38 cellular contexts compared by ENCODE assay signal in genomic region chr11:90779098-90779497, GRCh38.
"Had no signal": no experiment of that assay in that cellular context is flagged by ENCODE, and none has a peak within 500 bp of the region (broad histone marks: within the 10 kb centered on the region; RNA-seq: fewer than 3 reads in every experiment).

No MANE protein-coding gene starts in this region.

- ATAC-seq: activated naive CD4-positive, alpha-beta T cell treated with anti-CD3 and anti-CD28 coated beads, Interleukin-2, amount 50 U/mL, for 72 hours; activated naive CD8-positive, alpha-beta T cell treated with anti-CD3 and anti-CD28 coated beads, Interleukin-2, amount 50 U/mL, for 24 hours; activated T-cell treated with anti-CD3 and anti-CD28 coated beads, Interleukin-2, amount 50 U/mL, for 4 hours; activated T-cell treated with anti-CD3 and anti-CD28 coated beads, Interleukin-2, amount 50 U/mL, for 72 hours; activated T-helper 17 cell treated with anti-CD3 and anti-CD28 coated beads, Interleukin-2, amount 50 U/mL, for 72 hours; body of pancreas had no signal

- H3K4me1 ChIP-seq: adrenal gland, ascending aorta, body of pancreas, breast epithelium had no signal

- DNase-seq: activated effector memory CD4-positive, alpha-beta T cell treated with anti-CD3 and anti-CD28 coated beads, Interleukin-2, amount 50 U/mL, for 16 hours; activated effector memory CD4-positive, alpha-beta T cell treated with Interleukin-2 at 50 U/mL for 16 hours; activated gamma-delta T cell; activated gamma-delta T cell treated with Interleukin-2 at 50 U/mL for 16 hours; activated naive CD4-positive, alpha-beta T cell; activated naive CD4-positive, alpha-beta T cell treated with anti-CD3 and anti-CD28 coated beads for 36 hours; activated naive CD4-positive, alpha-beta T cell treated with anti-CD3 and anti-CD28 coated beads, Interleukin-2, amount 10 ng/mL, durations not matched to agents 7 days and 5 days; activated naive CD4-positive, alpha-beta T cell treated with anti-CD3 and anti-CD28 coated beads, Interleukin-2, amount 50 U/mL, for 16 hours; activated naive CD4-positive, alpha-beta T cell treated with Interleukin-2 at 50 U/mL for 16 hours; activated naive CD8-positive, alpha-beta T cell treated with anti-CD3 and anti-CD28 coated beads for 36 hours; activated naive CD8-positive, alpha-beta T cell treated with anti-CD3 and anti-CD28 coated beads, Interleukin-2, amount 10 ng/mL, durations not matched to agents 7 days and 5 days; activated naive CD8-positive, alpha-beta T cell treated with anti-CD3 and anti-CD28 coated beads, Interleukin-2, amount 50 U/mL, for 24 hours; activated T-cell treated with anti-CD3 and anti-CD28 coated beads, Interleukin-2, amount 50 U/mL, for 4 hours; activated T-cell treated with anti-CD3 and anti-CD28 coated beads, Interleukin-2, amount 50 U/mL, for 48 hours; activated T-cell treated with anti-CD3 and anti-CD28 coated beads, Interleukin-2, amount 50 U/mL, for 72 hours; adrenal gland; amniotic stem cell; amygdala; anterior cingulate cortex; aorta; body of pancreas; brain microvascular endothelial cell; caudate nucleus; central memory CD4-positive, alpha-beta T cell; cerebellar nuclear complex had no signal

- H3K27ac ChIP-seq: adrenal gland, ascending aorta, body of pancreas, brain microvascular endothelial cell, breast epithelium, cardiac muscle cell had no signal

- H3K4me3 ChIP-seq: adrenal gland, ascending aorta, body of pancreas, breast epithelium, cardiac muscle cell had no signal

- H3K36me3 Mint-ChIP-seq: activated naive CD4-positive, alpha-beta T cell treated with anti-CD3 and anti-CD28 coated beads, Interleukin-2, amount 10 ng/mL, durations not matched to agents 7 days and 5 days; activated naive CD8-positive, alpha-beta T cell; activated naive CD8-positive, alpha-beta T cell treated with anti-CD3 and anti-CD28 coated beads for 36 hours; activated naive CD8-positive, alpha-beta T cell treated with anti-CD3 and anti-CD28 coated beads, Interleukin-2, amount 10 ng/mL, durations not matched to agents 7 days and 5 days; brain had no signal

- H3K27ac Mint-ChIP-seq: activated naive CD4-positive, alpha-beta T cell treated with anti-CD3 and anti-CD28 coated beads for 36 hours; activated naive CD4-positive, alpha-beta T cell treated with anti-CD3 and anti-CD28 coated beads, Interleukin-2, amount 10 ng/mL, durations not matched to agents 7 days and 5 days; activated naive CD4-positive, alpha-beta T cell treated with anti-CD3 and anti-CD28 coated beads, Interleukin-2, amount 50 U/mL, for 24 hours; activated naive CD4-positive, alpha-beta T cell treated with anti-CD3 and anti-CD28 coated beads, Interleukin-2, amount 50 U/mL, for 72 hours; activated naive CD8-positive, alpha-beta T cell; activated naive CD8-positive, alpha-beta T cell treated with anti-CD3 and anti-CD28 coated beads for 36 hours; activated naive CD8-positive, alpha-beta T cell treated with anti-CD3 and anti-CD28 coated beads, Interleukin-2, amount 10 ng/mL, durations not matched to agents 7 days and 5 days; activated naive CD8-positive, alpha-beta T cell treated with anti-CD3 and anti-CD28 coated beads, Interleukin-2, amount 50 U/mL, for 24 hours; activated T-cell treated with anti-CD3 and anti-CD28 coated beads, Interleukin-2, amount 50 U/mL, for 72 hours; activated T-helper 1 cell treated with anti-CD3 and anti-CD28 coated beads, Interleukin-12 subunit alpha, Interleukin-12 subunit beta, Interleukin-2, Interleukin-4 antibody, amounts not matched to agents 30 ng/mL and 10 ng/mL and 1 ng/mL, durations not matched to agents 14 hours and 24 hours and 36 hours; activated T-helper 17 cell treated with anti-CD3 and anti-CD28 coated beads, Interleukin-2, amount 50 U/mL, for 72 hours; activated T-helper 2 cell treated with anti-CD3 and anti-CD28 coated beads, Interferon-gamma antibody, Interleukin-2, Interleukin-4, amounts not matched to agents 10 μg/mL and 5 μg/mL and 100 μg/mL, durations not matched to agents 14 hours and 24 hours and 36 hours; brain had no signal

- H3K4me3 Mint-ChIP-seq: activated naive CD4-positive, alpha-beta T cell treated with anti-CD3 and anti-CD28 coated beads for 36 hours; activated naive CD4-positive, alpha-beta T cell treated with anti-CD3 and anti-CD28 coated beads, Interleukin-2, amount 10 ng/mL, durations not matched to agents 7 days and 5 days; activated naive CD4-positive, alpha-beta T cell treated with anti-CD3 and anti-CD28 coated beads, Interleukin-2, amount 50 U/mL, for 24 hours; activated naive CD8-positive, alpha-beta T cell; activated naive CD8-positive, alpha-beta T cell treated with anti-CD3 and anti-CD28 coated beads for 36 hours; activated naive CD8-positive, alpha-beta T cell treated with anti-CD3 and anti-CD28 coated beads, Interleukin-2, amount 10 ng/mL, durations not matched to agents 7 days and 5 days; activated naive CD8-positive, alpha-beta T cell treated with anti-CD3 and anti-CD28 coated beads, Interleukin-2, amount 50 U/mL, for 24 hours; activated T-cell treated with anti-CD3 and anti-CD28 coated beads, Interleukin-2, amount 50 U/mL, for 4 hours; activated T-cell treated with anti-CD3 and anti-CD28 coated beads, Interleukin-2, amount 50 U/mL, for 72 hours; activated T-helper 1 cell treated with anti-CD3 and anti-CD28 coated beads, Interleukin-12 subunit alpha, Interleukin-12 subunit beta, Interleukin-2, Interleukin-4 antibody, amounts not matched to agents 30 ng/mL and 10 ng/mL and 1 ng/mL, durations not matched to agents 14 hours and 24 hours and 36 hours; activated T-helper 17 cell treated with anti-CD3 and anti-CD28 coated beads, Interleukin-2, amount 50 U/mL, for 72 hours; brain; central memory CD8-positive, alpha-beta T cell had no signal

- H3K27me3 Mint-ChIP-seq: activated naive CD4-positive, alpha-beta T cell treated with anti-CD3 and anti-CD28 coated beads, Interleukin-2, amount 10 ng/mL, durations not matched to agents 7 days and 5 days; activated naive CD4-positive, alpha-beta T cell treated with anti-CD3 and anti-CD28 coated beads, Interleukin-2, amount 50 U/mL, for 24 hours; activated naive CD8-positive, alpha-beta T cell; activated naive CD8-positive, alpha-beta T cell treated with anti-CD3 and anti-CD28 coated beads for 36 hours; activated naive CD8-positive, alpha-beta T cell treated with anti-CD3 and anti-CD28 coated beads, Interleukin-2, amount 10 ng/mL, durations not matched to agents 7 days and 5 days; activated naive CD8-positive, alpha-beta T cell treated with anti-CD3 and anti-CD28 coated beads, Interleukin-2, amount 50 U/mL, for 24 hours; activated T-helper 17 cell treated with anti-CD3 and anti-CD28 coated beads, Interleukin-2, amount 50 U/mL, for 72 hours; central memory CD8-positive, alpha-beta T cell had no signal

- H3K9me3 ChIP-seq: adrenal gland, ascending aorta, body of pancreas had no signal

- H3K4me1 Mint-ChIP-seq: activated naive CD4-positive, alpha-beta T cell treated with anti-CD3 and anti-CD28 coated beads, Interleukin-2, amount 10 ng/mL, durations not matched to agents 7 days and 5 days; activated naive CD4-positive, alpha-beta T cell treated with anti-CD3 and anti-CD28 coated beads, Interleukin-2, amount 50 U/mL, for 24 hours; activated naive CD8-positive, alpha-beta T cell treated with anti-CD3 and anti-CD28 coated beads for 36 hours; activated naive CD8-positive, alpha-beta T cell treated with anti-CD3 and anti-CD28 coated beads, Interleukin-2, amount 10 ng/mL, durations not matched to agents 7 days and 5 days; activated naive CD8-positive, alpha-beta T cell treated with anti-CD3 and anti-CD28 coated beads, Interleukin-2, amount 50 U/mL, for 24 hours; activated T-helper 17 cell treated with anti-CD3 and anti-CD28 coated beads, Interleukin-2, amount 50 U/mL, for 72 hours; central memory CD8-positive, alpha-beta T cell had no signal

- H3K36me3 ChIP-seq: adrenal gland, ascending aorta, brain microvascular endothelial cell, breast epithelium, cardiac muscle cell had no signal

- FAIRE-seq: astrocyte, bronchial epithelial cell had no signal
